10 cellular contexts compared by ENCODE assay signal in the genomic region with DNA sequence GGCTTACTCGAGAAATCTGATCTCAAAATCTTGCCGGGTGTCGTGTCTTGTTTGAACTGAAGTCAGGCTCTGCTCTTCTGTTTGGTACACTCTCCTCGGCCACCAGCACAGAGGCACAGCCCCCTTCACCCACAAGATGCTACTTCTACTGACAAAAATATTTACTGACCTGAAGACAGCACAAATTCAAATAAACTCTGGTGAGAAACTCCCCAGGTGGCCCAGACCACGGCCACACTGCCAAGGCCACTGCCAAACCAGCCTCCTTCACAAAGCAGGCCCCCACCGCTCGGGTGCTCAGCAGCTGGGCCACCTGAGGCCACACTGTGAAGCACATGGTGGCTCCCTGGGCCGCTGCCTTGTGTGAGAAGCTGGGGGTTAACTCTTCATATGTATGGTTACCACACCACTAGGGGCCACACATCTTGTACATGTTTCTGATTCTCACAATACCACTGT.
DNase-seq lines count a peak whose midpoint lies in the region; ATAC-seq, FAIRE-seq and TF ChIP-seq lines count a peak whose summit lies in the region.
"Had no signal": no experiment of that assay in that cellular context is flagged by ENCODE, and none has a peak within 500 bp of the region (broad histone marks: within the 10 kb centered on the region; RNA-seq: fewer than 3 reads in every experiment).

No MANE protein-coding gene starts in this region.

- no peaks in the 10 kb centered on the region for H3K36me3 ChIP-seq in HCT116 (ENCODE audit: control insufficient read depth in 1 of 2, insufficient read depth in 2 of 2, low read length in 2 of 2)
- no peaks in the 10 kb centered on the region for H3K36me3 ChIP-seq in effector memory CD4-positive, alpha-beta T cell (ENCODE audit: control insufficient read depth, insufficient read depth, low read length)
- no peaks in the 10 kb centered on the region for H3K36me3 ChIP-seq in smooth muscle cell (ENCODE audit: low read depth)
- H3K36me3 ChIP-seq in small intestine (ENCODE audit: control insufficient read depth in 2 of 2, insufficient read depth in 2 of 2, low read length in 2 of 2) = no peaks in the 10 kb centered on the region

- H3K4me1 Mint-ChIP-seq in T-helper 17 cell = peaks cover 51% of the 10 kb centered on the region

- H4K20me1 ChIP-seq in HCT116 (ENCODE audit: insufficient read depth) (no peaks in the 10 kb centered on the region), smooth muscle cell (ENCODE audit: low read depth) (peaks cover 27% of the 10 kb centered on the region)

- no peaks in the 10 kb centered on the region for H3K9me3 ChIP-seq in HCT116 (ENCODE audit: control insufficient read depth in 1 of 2, insufficient read depth in 1 of 2, low read depth in 1 of 2, low read length in 2 of 2)
- no peaks in the 10 kb centered on the region for H3K9me3 ChIP-seq in T-helper 17 cell (ENCODE audit: control insufficient read depth, low read length, poor library complexity, severe bottlenecking)
- H3K9me3 ChIP-seq in effector memory CD4-positive, alpha-beta T cell (ENCODE audit: control insufficient read depth, low read length) = no peaks in the 10 kb centered on the region
- H3K9me3 ChIP-seq in smooth muscle cell (replicated peaks; ENCODE audit: low read depth) = no peaks in the 10 kb centered on the region
- H3K9me3 ChIP-seq in small intestine (ENCODE audit: control insufficient read depth, low read depth) = no peaks in the 10 kb centered on the region

- ATAC-seq in HCT116 (no peak), T-helper 17 cell (no peak), GM18505 (IDR thresholded peaks at IDR 0.05; ENCODE audit: unreplicated experiment) (no peak)

- no peak for FAIRE-seq in small intestine (lab: Jason Lieb, UNC)

- DNase-seq in HCT116 (ENCODE audit: low read depth, low spot score) = no peak
- DNase-seq in T-helper 17 cell = peak in 1 of 3 donors; percentile 10
- DNase-seq in effector memory CD4-positive, alpha-beta T cell = peak in 1 of 3 donors; percentile 5
- DNase-seq in smooth muscle cell (lab: John Stamatoyannopoulos, UW; ENCODE audit: unreplicated experiment) = no peak
- DNase-seq in amniotic stem cell (lab: John Stamatoyannopoulos, UW) = no peak
- DNase-seq in mucosa of gallbladder (ENCODE audit: low spot score) = no peak
- DNase-seq in small intestine = no peak
- DNase-seq: caudate nucleus, DMS153 had no signal

- H3K27ac ChIP-seq in HCT116 (ENCODE audit: low read depth, low read length) (no peak overlapping the region), smooth muscle cell (ENCODE audit: low read depth) (no peak overlapping the region), small intestine (ENCODE audit: low read depth in 1 of 2, low read length in 1 of 2) (peak overlapping the region in 1 of 2 donors; percentile 17)
- peak overlapping the region; percentile 96 for H3K27ac ChIP-seq in effector memory CD4-positive, alpha-beta T cell (ENCODE audit: insufficient read depth, low read length, poor library complexity, severe bottlenecking)

- intact Hi-C loops in HCT116 (cut with micrococcal nuclease) = no loop called here

- TF ChIP-seq CTCF in HCT116 (IDR thresholded peaks at IDR 0.05 in 2 of 3, conservative IDR thresholded peaks at IDR 0.05 in 1 of 3; ENCODE audit: borderline replicate concordance in 1 of 3, insufficient read depth in 1 of 3, low read depth in 2 of 3, low read length in 2 of 3) (no peak), smooth muscle cell (IDR thresholded peaks at IDR 0.05; ENCODE audit: borderline replicate concordance, insufficient read depth, poor library complexity, severe bottlenecking) (no peak)

- no TSS peak for BruUV-seq in HCT116 (replicated peaks; lab: Mats Ljungman, UMichigan)

- H3K79me2 ChIP-seq in HCT116 (ENCODE audit: insufficient read depth, low read length) (no peaks in the 10 kb centered on the region), smooth muscle cell (ENCODE audit: low read depth) (peaks cover 44% of the 10 kb centered on the region)

- no peaks in the 10 kb centered on the region for H3K9me2 ChIP-seq in HCT116 (ENCODE audit: insufficient read depth)

- H3K27ac Mint-ChIP-seq in T-helper 17 cell = peak overlapping the region; percentile 100

- H3F3A ChIP-seq in smooth muscle cell (ENCODE audit: low read depth) = no peaks in the 10 kb centered on the region

- POLR2A ChIA-PET in HCT116 (lab: Charles Lee) = no interaction called here

- H3K4me2 ChIP-seq in HCT116 (ENCODE audit: low read length) = peak overlapping the region; percentile 82
- peak overlapping the region; percentile 33 for H3K4me2 ChIP-seq in smooth muscle cell

- TF ChIP-seq POLR2A in HCT116 (IDR thresholded peaks at IDR 0.05; ENCODE audit: borderline replicate concordance, extremely low read depth, insufficient read depth, insufficient read length) (no peak), GM18505 (IDR thresholded peaks at IDR 0.05; ENCODE audit: borderline replicate concordance, extremely low read depth, insufficient read depth, insufficient read length) (no peak)

- 58% methylated on average over 8 of the region's 8 CpGs for WGBS in smooth muscle cell (ENCODE audit: low lambda C conversion rate)
- WGBS in small intestine, 3 donors = 73 to 85% (median 79%) methylated on average over 8 of the region's 8 CpGs

- no peaks in the 10 kb centered on the region for H3K27me3 Mint-ChIP-seq in T-helper 17 cell

- RAD21 ChIA-PET in HCT116 (lab: Charles Lee; ENCODE audit: low non-redundant PET in 1 of 2, low total read pairs in 2 of 2, uncharacterized antibody in 2 of 2, unreplicated experiment in 2 of 2) = no interaction called here

- H3K36me3 Mint-ChIP-seq in T-helper 17 cell (ENCODE audit: low read depth) = no peaks in the 10 kb centered on the region

- H3K4me1 ChIP-seq in HCT116 (ENCODE audit: control insufficient read depth in 1 of 2, insufficient read depth in 2 of 2, low read length in 2 of 2) (peaks cover 17 to 36% of the 10 kb centered on the region in 2 experiments), smooth muscle cell (ENCODE audit: low read depth) (peaks cover 5% of the 10 kb centered on the region), small intestine (ENCODE audit: control insufficient read depth in 2 of 2, insufficient read depth in 1 of 2, low read depth in 1 of 2, low read length in 1 of 2) (peaks cover 0 to 13% of the 10 kb centered on the region in 2 donors)
- H3K4me1 ChIP-seq in effector memory CD4-positive, alpha-beta T cell (ENCODE audit: control insufficient read depth, insufficient read depth, low read length, poor library complexity, severe bottlenecking) = peaks cover 21% of the 10 kb centered on the region

- H2AFZ ChIP-seq in HCT116 (ENCODE audit: low read depth, low read length, poor library complexity, severe bottlenecking) = no peak overlapping the region
- H2AFZ ChIP-seq in smooth muscle cell (ENCODE audit: low read depth) = no peak overlapping the region

- H3K4me3 ChIP-seq in HCT116 (replicated peaks in 1 of 2; ENCODE audit: low read depth in 1 of 2, low read length in 2 of 2) (no peak overlapping the region), smooth muscle cell (no peak overlapping the region), small intestine (ENCODE audit: low read depth in 1 of 2, low read length in 2 of 2) (no peak overlapping the region)
- no peak overlapping the region for H3K4me3 ChIP-seq in effector memory CD4-positive, alpha-beta T cell (ENCODE audit: insufficient read depth, low read depth, low read length, poor library complexity, severe bottlenecking)

- no peaks in the 10 kb centered on the region; the same call in 1 of the 2 replicates for H3K27me3 ChIP-seq in HCT116 (ENCODE audit: insufficient read depth, low read length)
- no peaks in the 10 kb centered on the region for H3K27me3 ChIP-seq in effector memory CD4-positive, alpha-beta T cell (replicated peaks; ENCODE audit: control insufficient read depth, insufficient read depth, low read length, poor library complexity, severe bottlenecking)
- no peaks in the 10 kb centered on the region for H3K27me3 ChIP-seq in smooth muscle cell (ENCODE audit: low read depth)
- H3K27me3 ChIP-seq in small intestine (ENCODE audit: control insufficient read depth in 2 of 2, insufficient read depth in 2 of 2, low read length in 2 of 2) = no peaks in the 10 kb centered on the region

- no peak for TF ChIP-seq RAD21 in HCT116 (IDR thresholded peaks at IDR 0.05; ENCODE audit: low read depth)

- CTCF ChIA-PET in HCT116 (lab: Charles Lee) = no interaction called here

- peak overlapping the region; percentile 45; the same call in 1 of the 2 replicates for H3K9ac ChIP-seq in HCT116 (ENCODE audit: low read length)
- no peak overlapping the region for H3K9ac ChIP-seq in smooth muscle cell (ENCODE audit: low read depth)

- H3K4me3 Mint-ChIP-seq in T-helper 17 cell = no peak overlapping the region

TF ChIP-seq in HCT116, 20 proteins besides CTCF, POLR2A, EP300 and RAD21 (continues in another document):
- TF ChIP-seq ZNF274 (IDR thresholded peaks at IDR 0.05; ENCODE audit: low read depth, low read length) (no peak), EZH2phosphoT487 (IDR thresholded peaks at IDR 0.05; ENCODE audit: borderline replicate concordance) (no peak), FOSL1 (IDR thresholded peaks at IDR 0.05; ENCODE audit: low read depth) (no peak)
- TF ChIP-seq, protein P1, sequence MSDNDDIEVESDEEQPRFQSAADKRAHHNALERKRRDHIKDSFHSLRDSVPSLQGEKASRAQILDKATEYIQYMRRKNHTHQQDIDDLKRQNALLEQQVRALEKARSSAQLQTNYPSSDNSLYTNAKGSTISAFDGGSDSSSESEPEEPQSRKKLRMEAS (IDR thresholded peaks at IDR 0.05) = no peak
